Comparison of ENCODE assay signal across 1 cellular context in the genomic region with DNA sequence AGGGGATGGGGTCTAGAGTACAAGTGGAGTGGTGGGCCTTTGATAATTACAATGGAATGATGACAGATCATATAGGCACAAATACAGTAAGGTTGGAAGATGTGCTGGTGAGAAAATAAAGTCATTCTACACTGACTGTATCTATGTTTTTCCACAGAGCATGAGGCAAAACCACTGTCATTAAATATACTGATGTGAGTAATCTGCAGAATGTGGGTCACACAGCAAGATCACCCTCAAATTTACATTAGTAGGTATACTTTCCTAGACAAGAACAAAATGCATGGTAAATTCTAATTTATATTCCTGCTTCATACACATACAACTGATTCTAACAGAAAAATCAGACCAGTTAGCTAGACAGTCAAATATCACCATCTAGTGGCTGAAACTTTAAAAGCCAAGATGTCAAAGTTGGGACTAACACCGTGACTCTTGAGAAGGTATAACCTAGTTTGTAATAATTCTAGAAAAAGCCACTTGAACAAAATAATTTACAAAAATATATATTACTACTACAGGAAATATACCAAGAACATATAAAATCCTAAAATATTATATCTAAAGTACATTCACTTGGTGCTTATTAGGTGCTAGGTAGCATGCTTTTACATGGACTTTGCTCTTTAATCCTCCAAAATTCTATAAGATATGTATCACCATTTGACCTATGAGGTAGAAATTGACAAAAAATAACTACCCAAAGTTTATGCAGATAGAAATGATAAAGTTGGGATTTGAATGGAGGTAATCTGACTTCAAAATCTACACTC.
TF ChIP-seq lines count a peak whose summit lies in the region.

No MANE protein-coding gene starts in this region.

TF ChIP-seq in HepG2, 621 proteins besides CTCF, POLR2A, EP300 and RAD21 (continued from another document):
- TF ChIP-seq, protein P1, sequence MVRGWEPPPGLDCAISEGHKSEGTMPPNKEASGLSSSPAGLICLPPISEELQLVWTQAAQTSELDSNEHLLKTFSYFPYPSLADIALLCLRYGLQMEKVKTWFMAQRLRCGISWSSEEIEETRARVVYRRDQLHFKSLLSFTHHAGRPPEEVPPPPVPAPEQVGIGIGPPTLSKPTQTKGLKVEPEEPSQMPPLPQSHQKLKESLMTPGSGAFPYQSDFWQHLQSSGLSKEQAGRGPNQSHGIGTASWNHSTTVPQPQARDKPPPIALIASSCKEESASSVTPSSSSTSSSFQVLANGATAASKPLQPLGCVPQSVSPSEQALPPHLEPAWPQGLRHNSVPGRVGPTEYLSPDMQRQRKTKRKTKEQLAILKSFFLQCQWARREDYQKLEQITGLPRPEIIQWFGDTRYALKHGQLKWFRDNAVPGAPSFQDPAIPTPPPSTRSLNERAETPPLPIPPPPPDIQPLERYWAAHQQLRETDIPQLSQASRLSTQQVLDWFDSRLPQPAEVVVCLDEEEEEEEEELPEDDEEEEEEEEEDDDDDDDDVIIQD (CRISPR knock-in tag; IDR thresholded peaks at IDR 0.05; ENCODE audit: low read depth) = 0 out of 2 replicates have a peak, but pooled peaks have one; percentile 16
- TF ChIP-seq HCFC1 (IDR thresholded peaks at IDR 0.05; ENCODE audit: low read depth, low read length) (no peak), TGIF2 (CRISPR knock-in tag; IDR thresholded peaks at IDR 0.05) (no peak), ZNF678 (CRISPR knock-in tag; IDR thresholded peaks at IDR 0.05) (no peak)
TF ChIP-seq in HepG2: peak in this region for 3.
